10 cellular contexts compared by ENCODE assay signal in the genomic region with DNA sequence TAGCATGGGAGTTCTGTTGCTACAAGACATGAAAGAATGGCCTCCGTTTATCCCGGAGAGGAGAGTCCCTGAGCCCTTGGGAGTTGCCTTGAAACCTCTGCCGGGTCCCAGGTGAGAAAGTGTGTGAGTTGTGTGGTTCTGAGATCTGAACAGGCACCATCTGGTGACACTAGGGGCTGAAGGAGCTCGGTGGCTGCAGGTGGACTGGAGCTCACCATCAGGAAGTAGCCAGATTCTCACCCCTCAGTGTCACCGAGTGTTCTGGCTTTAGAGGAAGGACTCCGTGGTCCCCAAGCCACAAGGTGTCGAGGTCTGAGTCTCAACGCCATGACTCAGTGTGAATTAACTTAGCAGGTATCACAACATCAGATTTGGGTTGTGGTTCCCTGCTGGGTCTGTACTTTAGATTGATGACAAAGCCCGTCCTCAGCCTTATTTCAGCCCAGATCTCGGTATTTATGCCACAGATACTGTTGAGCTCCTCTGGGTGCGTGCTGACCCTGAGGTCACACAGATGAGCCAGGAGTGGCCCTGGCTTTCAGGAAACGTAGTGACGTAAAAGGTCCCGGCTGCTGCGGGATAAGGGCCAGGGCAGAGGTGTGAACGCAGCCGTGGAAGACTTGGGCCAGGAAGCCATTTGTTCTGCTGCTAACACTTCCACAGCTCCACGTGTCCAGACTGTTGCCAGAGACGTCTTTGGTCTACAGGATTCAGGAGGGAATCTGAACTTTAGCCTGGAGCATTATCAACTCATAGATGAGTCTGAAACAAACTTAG. TPM values are rescaled to one million over a fixed set of nuclear protein-coding genes. Genes with fewer than 3 reads are reported as not detected.
DNase-seq lines count a peak whose midpoint lies in the region; ATAC-seq and TF ChIP-seq lines count a peak whose summit lies in the region.
"Had no signal": no experiment of that assay in that cellular context is flagged by ENCODE, and none has a peak within 500 bp of the region (broad histone marks: within the 10 kb centered on the region; RNA-seq: fewer than 3 reads in every experiment).

No MANE protein-coding gene starts in this region.

- peak; percentile 19 for TF ChIP-seq CTCF in GM06990 (IDR thresholded peaks at IDR 0.05; ENCODE audit: insufficient read depth, low read length, poor library complexity, severe bottlenecking)

- H3K36me3 ChIP-seq in GM06990 (ENCODE audit: control insufficient read depth, insufficient read depth, low read length) = no peaks in the 10 kb centered on the region

- H3K27me3 ChIP-seq in GM06990 (replicated peaks; ENCODE audit: control insufficient read depth, insufficient read depth, low read length) = no peaks in the 10 kb centered on the region

- peak; percentile 56 for DNase-seq in GM06990 (ENCODE audit: extremely low read depth, insufficient read length)
- DNase-seq in activated T-cell treated with anti-CD3 and anti-CD28 coated beads, Interleukin-2, amount 50 U/mL, for 4 hours = no peak
- no peak for DNase-seq in naive thymus-derived CD8-positive, alpha-beta T cell
- DNase-seq in NCI-H524 treated with DMSO at 0.1 percent for 48 hours (lab: John Stamatoyannopoulos, UW) = no peak
- no peak for DNase-seq in NCI-H524 (lab: John Stamatoyannopoulos, UW)
- DNase-seq in activated gamma-delta T cell treated with Interleukin-2 at 50 U/mL for 16 hours = no peak
- no peak for DNase-seq in MV-4-11 (lab: John Stamatoyannopoulos, UW)
- DNase-seq: NCI-H2029 treated with DMSO at 0.1 percent for 48 hours had no signal

- H3K4me3 ChIP-seq in GM06990 (replicated peaks; ENCODE audit: low read depth, low read length) = no peak overlapping the region; the same call in 1 of the 2 replicates

- H3K27me3 Mint-ChIP-seq in activated T-cell treated with anti-CD3 and anti-CD28 coated beads, Interleukin-2, amount 50 U/mL, for 4 hours (ENCODE audit: low read depth) = no peaks in the 10 kb centered on the region
- no peaks in the 10 kb centered on the region for H3K27me3 Mint-ChIP-seq in naive thymus-derived CD8-positive, alpha-beta T cell

- peak overlapping the region in 6 of 10 donors; percentile 29 to 87 (median 70) for H3K27ac Mint-ChIP-seq in naive thymus-derived CD8-positive, alpha-beta T cell

- peak; percentile 34 for ATAC-seq in GM21529 (IDR thresholded peaks at IDR 0.05; ENCODE audit: unreplicated experiment)
- ATAC-seq in activated T-cell treated with anti-CD3 and anti-CD28 coated beads, Interleukin-2, amount 50 U/mL, for 4 hours = peak; percentile 35 to 69
- no peak for ATAC-seq in naive thymus-derived CD8-positive, alpha-beta T cell

- POLR2A ChIA-PET in naive thymus-derived CD8-positive, alpha-beta T cell (lab: Charles Lee) = interaction anchor here (0.6 kb wide), 1 partner anchor 110 kb away, joined by 3 read pairs; no protein-coding TSS in a partner anchor

- peaks cover 12% of the 10 kb centered on the region for H3K36me3 Mint-ChIP-seq in activated T-cell treated with anti-CD3 and anti-CD28 coated beads, Interleukin-2, amount 50 U/mL, for 4 hours (ENCODE audit: insufficient read depth)
- H3K36me3 Mint-ChIP-seq in naive thymus-derived CD8-positive, alpha-beta T cell = peaks cover 10 to 81% (median 22%) of the 10 kb centered on the region in 3 donors

- peaks cover 10% of the 10 kb centered on the region for H3K4me1 Mint-ChIP-seq in activated T-cell treated with anti-CD3 and anti-CD28 coated beads, Interleukin-2, amount 50 U/mL, for 4 hours (ENCODE audit: low read depth)
- H3K4me1 Mint-ChIP-seq in naive thymus-derived CD8-positive, alpha-beta T cell = peaks cover 7 to 27% (median 17%) of the 10 kb centered on the region in 4 donors

- H3K4me3 Mint-ChIP-seq in activated T-cell treated with anti-CD3 and anti-CD28 coated beads, Interleukin-2, amount 50 U/mL, for 4 hours = no peak overlapping the region
- H3K4me3 Mint-ChIP-seq in naive thymus-derived CD8-positive, alpha-beta T cell = peak overlapping the region in 1 of 10 donors; percentile 35

- H3K9me3 Mint-ChIP-seq in activated T-cell treated with anti-CD3 and anti-CD28 coated beads, Interleukin-2, amount 50 U/mL, for 4 hours = no peaks in the 10 kb centered on the region
- H3K9me3 Mint-ChIP-seq in naive thymus-derived CD8-positive, alpha-beta T cell = no peaks in the 10 kb centered on the region

RNA-seq across cellular contexts. Expression of a gene that starts 54.4 kb away (rescaled TPM):
- not detected for total RNA-seq in activated T-cell treated with anti-CD3 and anti-CD28 coated beads, Interleukin-2, amount 50 U/mL, for 4 hours
- total RNA-seq in naive thymus-derived CD8-positive, alpha-beta T cell = not detected
- polyA plus RNA-seq in naive thymus-derived CD8-positive, alpha-beta T cell = not detected
- total RNA-seq: lower leg skin had no signal

Comparison
In these comparisons a context has a peak if more than half of its experiments do, and no peak if none do; other contexts are left out.
1. ATAC-seq: peak in GM21529 (single experiment) and activated T-cell treated with anti-CD3 and anti-CD28 coated beads, Interleukin-2, amount 50 U/mL, for 4 hours (2 of 2); none in naive thymus-derived CD8-positive, alpha-beta T cell (0 of 2).